Comparison of ENCODE assay signal across 1 cellular context in the genomic region with DNA sequence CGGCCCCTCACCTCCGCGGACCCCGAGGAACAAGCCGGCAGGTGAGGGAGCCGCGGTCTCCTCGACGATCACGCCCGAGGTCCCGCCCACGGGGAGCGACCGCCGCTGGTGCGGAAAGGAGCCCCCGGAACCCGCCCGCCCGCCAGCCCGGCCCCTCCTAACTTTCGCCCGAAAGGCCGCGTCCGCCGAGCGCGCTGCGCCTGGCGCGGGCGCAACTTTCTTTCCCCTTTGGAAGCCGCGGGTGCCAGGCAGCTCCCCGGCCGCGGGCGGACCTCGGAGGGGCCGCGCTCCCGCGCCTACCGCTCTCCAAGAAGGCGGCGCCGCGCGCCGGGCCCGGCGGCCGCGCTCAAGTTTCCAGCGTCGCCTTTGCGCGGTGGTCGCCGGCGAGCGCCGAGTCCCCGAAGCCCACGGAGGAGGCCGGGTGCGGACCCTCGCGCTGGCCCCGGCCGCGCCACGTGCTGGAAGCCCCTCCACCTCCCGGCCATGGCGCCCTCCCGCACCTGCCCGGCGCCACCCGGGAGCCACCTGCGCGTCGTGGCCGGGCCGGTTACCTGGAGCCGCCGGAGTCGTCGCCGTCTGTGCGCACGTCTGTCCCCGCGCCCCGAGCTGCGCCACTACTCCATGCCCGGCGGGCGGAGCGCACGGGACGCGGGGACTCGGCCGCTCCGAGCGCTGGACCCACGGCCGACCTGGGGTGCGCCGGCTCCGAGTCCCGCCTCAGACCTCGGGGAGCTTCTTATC.
TF ChIP-seq lines count a peak whose summit lies in the region.

A gene with protein sequence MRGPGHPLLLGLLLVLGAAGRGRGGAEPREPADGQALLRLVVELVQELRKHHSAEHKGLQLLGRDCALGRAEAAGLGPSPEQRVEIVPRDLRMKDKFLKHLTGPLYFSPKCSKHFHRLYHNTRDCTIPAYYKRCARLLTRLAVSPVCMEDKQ (minus strand): TSS at position 90 of the 741 bp plus-strand sequence. CDS start 256 bp downstream, outside the sequence.

TF ChIP-seq in HepG2, 621 proteins besides CTCF, POLR2A, EP300 and RAD21 (continued from another document):
- TF ChIP-seq ETS1 (CRISPR knock-in tag; IDR thresholded peaks at IDR 0.05) (no peak), FOXM1 (CRISPR knock-in tag; IDR thresholded peaks at IDR 0.05) (no peak), ZNF225 (CRISPR knock-in tag; IDR thresholded peaks at IDR 0.05) (no peak), ZNF563 (CRISPR knock-in tag; IDR thresholded peaks at IDR 0.05) (peak; percentile 63; the same call in 1 of the 2 replicates), SALL1 (CRISPR knock-in tag; IDR thresholded peaks at IDR 0.05) (peak; percentile 66), ATF7-NPFF (CRISPR knock-in tag; IDR thresholded peaks at IDR 0.05; ENCODE audit: low read depth) (peak; percentile 50), ZNF607 (CRISPR knock-in tag; IDR thresholded peaks at IDR 0.05; ENCODE audit: borderline replicate concordance) (0 out of 2 replicates have a peak, but pooled peaks have one; percentile 35), IRF1 (CRISPR knock-in tag; IDR thresholded peaks at IDR 0.05; ENCODE audit: low read depth) (no peak), AKAP8 (CRISPR knock-in tag; IDR thresholded peaks at IDR 0.05) (0 out of 2 replicates have a peak, but pooled peaks have one; percentile 45), ZNF451 (CRISPR knock-in tag; IDR thresholded peaks at IDR 0.05) (no peak), CBFB (CRISPR knock-in tag; IDR thresholded peaks at IDR 0.05) (no peak), EEA1 (CRISPR knock-in tag; IDR thresholded peaks at IDR 0.05; ENCODE audit: borderline replicate concordance) (no peak), SMAD1 (CRISPR knock-in tag; IDR thresholded peaks at IDR 0.05; ENCODE audit: borderline replicate concordance, low read depth) (no peak), ZNF251 (CRISPR knock-in tag; IDR thresholded peaks at IDR 0.05) (no peak), KDM2A (CRISPR knock-in tag; IDR thresholded peaks at IDR 0.05; ENCODE audit: borderline replicate concordance, low read depth) (peak; percentile 17; the same call in 1 of the 2 replicates), ZNF816 (CRISPR knock-in tag; IDR thresholded peaks at IDR 0.05; ENCODE audit: borderline replicate concordance) (no peak), ADNP (CRISPR knock-in tag; IDR thresholded peaks at IDR 0.05) (no peak)
TF ChIP-seq in HepG2: peak in this region for 34.
